1 cellular context compared by ENCODE assay signal in the genomic region with DNA sequence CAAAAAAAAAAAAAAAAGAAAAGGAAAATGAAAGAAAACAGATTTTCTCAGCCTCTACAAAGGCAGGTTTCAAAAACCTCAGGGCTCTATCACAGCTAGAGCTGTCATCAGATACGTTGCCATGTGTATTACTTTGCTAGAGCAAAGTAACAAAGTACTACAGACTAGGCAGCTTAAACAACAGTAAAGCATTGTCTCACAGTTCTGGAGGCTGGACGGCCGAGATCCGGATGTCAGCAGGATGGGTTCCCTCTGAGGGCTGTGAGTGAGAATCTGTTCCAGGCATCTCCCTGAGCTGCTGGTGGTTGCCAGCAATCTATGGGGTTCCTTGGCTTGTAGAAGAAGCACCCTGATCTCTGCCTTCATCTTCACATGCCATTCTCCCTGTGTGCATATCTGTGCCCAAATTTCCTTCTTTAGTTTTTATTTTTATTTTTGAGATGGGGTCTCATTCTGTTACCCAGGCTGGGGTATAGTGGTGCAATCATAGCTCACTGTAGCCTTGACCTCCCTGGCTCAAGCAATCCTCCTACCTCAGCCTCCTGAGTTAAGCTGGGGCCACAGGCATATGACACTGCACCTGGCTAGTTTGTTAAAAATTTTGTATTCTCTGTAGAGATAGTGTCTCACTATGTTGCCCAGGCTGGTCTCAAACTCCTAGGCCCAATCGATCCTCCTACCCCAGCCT.
TF ChIP-seq lines count a peak whose summit lies in the region.

No MANE protein-coding gene starts in this region.

TF ChIP-seq in HepG2, 621 proteins besides CTCF, POLR2A, EP300 and RAD21 (continued from another document and continues in another):
- TF ChIP-seq, protein P1, sequence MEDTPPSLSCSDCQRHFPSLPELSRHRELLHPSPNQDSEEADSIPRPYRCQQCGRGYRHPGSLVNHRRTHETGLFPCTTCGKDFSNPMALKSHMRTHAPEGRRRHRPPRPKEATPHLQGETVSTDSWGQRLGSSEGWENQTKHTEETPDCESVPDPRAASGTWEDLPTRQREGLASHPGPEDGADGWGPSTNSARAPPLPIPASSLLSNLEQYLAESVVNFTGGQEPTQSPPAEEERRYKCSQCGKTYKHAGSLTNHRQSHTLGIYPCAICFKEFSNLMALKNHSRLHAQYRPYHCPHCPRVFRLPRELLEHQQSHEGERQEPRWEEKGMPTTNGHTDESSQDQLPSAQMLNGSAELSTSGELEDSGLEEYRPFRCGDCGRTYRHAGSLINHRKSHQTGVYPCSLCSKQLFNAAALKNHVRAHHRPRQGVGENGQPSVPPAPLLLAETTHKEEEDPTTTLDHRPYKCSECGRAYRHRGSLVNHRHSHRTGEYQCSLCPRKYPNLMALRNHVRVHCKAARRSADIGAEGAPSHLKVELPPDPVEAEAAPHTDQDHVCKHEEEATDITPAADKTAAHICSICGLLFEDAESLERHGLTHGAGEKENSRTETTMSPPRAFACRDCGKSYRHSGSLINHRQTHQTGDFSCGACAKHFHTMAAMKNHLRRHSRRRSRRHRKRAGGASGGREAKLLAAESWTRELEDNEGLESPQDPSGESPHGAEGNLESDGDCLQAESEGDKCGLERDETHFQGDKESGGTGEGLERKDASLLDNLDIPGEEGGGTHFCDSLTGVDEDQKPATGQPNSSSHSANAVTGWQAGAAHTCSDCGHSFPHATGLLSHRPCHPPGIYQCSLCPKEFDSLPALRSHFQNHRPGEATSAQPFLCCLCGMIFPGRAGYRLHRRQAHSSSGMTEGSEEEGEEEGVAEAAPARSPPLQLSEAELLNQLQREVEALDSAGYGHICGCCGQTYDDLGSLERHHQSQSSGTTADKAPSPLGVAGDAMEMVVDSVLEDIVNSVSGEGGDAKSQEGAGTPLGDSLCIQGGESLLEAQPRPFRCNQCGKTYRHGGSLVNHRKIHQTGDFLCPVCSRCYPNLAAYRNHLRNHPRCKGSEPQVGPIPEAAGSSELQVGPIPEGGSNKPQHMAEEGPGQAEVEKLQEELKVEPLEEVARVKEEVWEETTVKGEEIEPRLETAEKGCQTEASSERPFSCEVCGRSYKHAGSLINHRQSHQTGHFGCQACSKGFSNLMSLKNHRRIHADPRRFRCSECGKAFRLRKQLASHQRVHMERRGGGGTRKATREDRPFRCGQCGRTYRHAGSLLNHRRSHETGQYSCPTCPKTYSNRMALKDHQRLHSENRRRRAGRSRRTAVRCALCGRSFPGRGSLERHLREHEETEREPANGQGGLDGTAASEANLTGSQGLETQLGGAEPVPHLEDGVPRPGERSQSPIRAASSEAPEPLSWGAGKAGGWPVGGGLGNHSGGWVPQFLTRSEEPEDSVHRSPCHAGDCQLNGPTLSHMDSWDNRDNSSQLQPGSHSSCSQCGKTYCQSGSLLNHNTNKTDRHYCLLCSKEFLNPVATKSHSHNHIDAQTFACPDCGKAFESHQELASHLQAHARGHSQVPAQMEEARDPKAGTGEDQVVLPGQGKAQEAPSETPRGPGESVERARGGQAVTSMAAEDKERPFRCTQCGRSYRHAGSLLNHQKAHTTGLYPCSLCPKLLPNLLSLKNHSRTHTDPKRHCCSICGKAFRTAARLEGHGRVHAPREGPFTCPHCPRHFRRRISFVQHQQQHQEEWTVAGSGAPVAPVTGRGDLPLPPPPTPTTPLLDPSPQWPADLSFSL (CRISPR knock-in tag; IDR thresholded peaks at IDR 0.05): peak; percentile 59; the same call in 1 of the 2 replicates
- TF ChIP-seq ZMYM3 (CRISPR knock-in tag; IDR thresholded peaks at IDR 0.05): peak; percentile 74
- no peak for TF ChIP-seq ZNF607 (CRISPR knock-in tag; IDR thresholded peaks at IDR 0.05; ENCODE audit: borderline replicate concordance)
- peak; percentile 74 for TF ChIP-seq HDAC2 (CRISPR knock-in tag; IDR thresholded peaks at IDR 0.05)
- TF ChIP-seq, protein P2, sequence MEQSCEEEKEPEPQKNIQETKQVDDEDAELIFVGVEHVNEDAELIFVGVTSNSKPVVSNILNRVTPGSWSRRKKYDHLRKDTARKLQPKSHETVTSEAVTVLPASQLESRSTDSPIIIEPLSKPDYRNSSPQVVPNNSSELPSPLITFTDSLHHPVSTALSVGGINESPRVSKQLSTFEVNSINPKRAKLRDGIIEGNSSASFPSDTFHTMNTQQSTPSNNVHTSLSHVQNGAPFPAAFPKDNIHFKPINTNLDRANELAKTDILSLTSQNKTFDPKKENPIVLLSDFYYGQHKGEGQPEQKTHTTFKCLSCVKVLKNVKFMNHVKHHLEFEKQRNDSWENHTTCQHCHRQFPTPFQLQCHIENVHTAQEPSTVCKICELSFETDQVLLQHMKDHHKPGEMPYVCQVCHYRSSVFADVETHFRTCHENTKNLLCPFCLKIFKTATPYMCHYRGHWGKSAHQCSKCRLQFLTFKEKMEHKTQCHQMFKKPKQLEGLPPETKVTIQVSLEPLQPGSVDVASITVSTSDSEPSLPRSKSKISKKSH (CRISPR knock-in tag; IDR thresholded peaks at IDR 0.05; ENCODE audit: borderline replicate concordance): no peak
- TF ChIP-seq, protein P3, sequence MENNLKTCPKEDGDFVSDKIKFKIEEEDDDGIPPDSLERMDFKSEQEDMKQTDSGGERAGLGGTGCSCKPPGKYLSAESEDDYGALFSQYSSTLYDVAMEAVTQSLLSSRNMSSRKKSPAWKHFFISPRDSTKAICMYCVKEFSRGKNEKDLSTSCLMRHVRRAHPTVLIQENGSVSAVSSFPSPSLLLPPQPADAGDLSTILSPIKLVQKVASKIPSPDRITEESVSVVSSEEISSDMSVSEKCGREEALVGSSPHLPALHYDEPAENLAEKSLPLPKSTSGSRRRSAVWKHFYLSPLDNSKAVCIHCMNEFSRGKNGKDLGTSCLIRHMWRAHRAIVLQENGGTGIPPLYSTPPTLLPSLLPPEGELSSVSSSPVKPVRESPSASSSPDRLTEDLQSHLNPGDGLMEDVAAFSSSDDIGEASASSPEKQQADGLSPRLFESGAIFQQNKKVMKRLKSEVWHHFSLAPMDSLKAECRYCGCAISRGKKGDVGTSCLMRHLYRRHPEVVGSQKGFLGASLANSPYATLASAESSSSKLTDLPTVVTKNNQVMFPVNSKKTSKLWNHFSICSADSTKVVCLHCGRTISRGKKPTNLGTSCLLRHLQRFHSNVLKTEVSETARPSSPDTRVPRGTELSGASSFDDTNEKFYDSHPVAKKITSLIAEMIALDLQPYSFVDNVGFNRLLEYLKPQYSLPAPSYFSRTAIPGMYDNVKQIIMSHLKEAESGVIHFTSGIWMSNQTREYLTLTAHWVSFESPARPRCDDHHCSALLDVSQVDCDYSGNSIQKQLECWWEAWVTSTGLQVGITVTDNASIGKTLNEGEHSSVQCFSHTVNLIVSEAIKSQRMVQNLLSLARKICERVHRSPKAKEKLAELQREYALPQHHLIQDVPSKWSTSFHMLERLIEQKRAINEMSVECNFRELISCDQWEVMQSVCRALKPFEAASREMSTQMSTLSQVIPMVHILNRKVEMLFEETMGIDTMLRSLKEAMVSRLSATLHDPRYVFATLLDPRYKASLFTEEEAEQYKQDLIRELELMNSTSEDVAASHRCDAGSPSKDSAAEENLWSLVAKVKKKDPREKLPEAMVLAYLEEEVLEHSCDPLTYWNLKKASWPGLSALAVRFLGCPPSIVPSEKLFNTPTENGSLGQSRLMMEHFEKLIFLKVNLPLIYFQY (CRISPR knock-in tag; IDR thresholded peaks at IDR 0.05; ENCODE audit: borderline replicate concordance): peak; percentile 63; the same call in 1 of the 2 replicates
- TF ChIP-seq CEBPB (IDR thresholded peaks at IDR 0.05; ENCODE audit: borderline replicate concordance, low read depth, low read length): no peak
- TF ChIP-seq DPF2 (CRISPR knock-in tag; IDR thresholded peaks at IDR 0.05; ENCODE audit: borderline replicate concordance, low read depth): no peak
- TF ChIP-seq, protein P4, sequence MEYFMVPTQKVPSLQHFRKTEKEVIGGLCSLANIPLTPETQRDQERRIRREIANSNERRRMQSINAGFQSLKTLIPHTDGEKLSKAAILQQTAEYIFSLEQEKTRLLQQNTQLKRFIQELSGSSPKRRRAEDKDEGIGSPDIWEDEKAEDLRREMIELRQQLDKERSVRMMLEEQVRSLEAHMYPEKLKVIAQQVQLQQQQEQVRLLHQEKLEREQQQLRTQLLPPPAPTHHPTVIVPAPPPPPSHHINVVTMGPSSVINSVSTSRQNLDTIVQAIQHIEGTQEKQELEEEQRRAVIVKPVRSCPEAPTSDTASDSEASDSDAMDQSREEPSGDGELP (IDR thresholded peaks at IDR 0.05; ENCODE audit: borderline replicate concordance, low read depth): peak; percentile 40; the same call in 1 of the 2 replicates
- TF ChIP-seq ARNT2 (CRISPR knock-in tag; IDR thresholded peaks at IDR 0.05; ENCODE audit: low read depth): 0 out of 2 replicates have a peak, but pooled peaks have one; percentile 28
- peak; percentile 70 for TF ChIP-seq ELF3 (CRISPR knock-in tag; IDR thresholded peaks at IDR 0.05)
- TF ChIP-seq ZNF777 (CRISPR knock-in tag; IDR thresholded peaks at IDR 0.05): peak; percentile 70
- TF ChIP-seq ZSCAN31 (CRISPR knock-in tag; IDR thresholded peaks at IDR 0.05; ENCODE audit: low read depth): no peak
- TF ChIP-seq, protein P5, sequence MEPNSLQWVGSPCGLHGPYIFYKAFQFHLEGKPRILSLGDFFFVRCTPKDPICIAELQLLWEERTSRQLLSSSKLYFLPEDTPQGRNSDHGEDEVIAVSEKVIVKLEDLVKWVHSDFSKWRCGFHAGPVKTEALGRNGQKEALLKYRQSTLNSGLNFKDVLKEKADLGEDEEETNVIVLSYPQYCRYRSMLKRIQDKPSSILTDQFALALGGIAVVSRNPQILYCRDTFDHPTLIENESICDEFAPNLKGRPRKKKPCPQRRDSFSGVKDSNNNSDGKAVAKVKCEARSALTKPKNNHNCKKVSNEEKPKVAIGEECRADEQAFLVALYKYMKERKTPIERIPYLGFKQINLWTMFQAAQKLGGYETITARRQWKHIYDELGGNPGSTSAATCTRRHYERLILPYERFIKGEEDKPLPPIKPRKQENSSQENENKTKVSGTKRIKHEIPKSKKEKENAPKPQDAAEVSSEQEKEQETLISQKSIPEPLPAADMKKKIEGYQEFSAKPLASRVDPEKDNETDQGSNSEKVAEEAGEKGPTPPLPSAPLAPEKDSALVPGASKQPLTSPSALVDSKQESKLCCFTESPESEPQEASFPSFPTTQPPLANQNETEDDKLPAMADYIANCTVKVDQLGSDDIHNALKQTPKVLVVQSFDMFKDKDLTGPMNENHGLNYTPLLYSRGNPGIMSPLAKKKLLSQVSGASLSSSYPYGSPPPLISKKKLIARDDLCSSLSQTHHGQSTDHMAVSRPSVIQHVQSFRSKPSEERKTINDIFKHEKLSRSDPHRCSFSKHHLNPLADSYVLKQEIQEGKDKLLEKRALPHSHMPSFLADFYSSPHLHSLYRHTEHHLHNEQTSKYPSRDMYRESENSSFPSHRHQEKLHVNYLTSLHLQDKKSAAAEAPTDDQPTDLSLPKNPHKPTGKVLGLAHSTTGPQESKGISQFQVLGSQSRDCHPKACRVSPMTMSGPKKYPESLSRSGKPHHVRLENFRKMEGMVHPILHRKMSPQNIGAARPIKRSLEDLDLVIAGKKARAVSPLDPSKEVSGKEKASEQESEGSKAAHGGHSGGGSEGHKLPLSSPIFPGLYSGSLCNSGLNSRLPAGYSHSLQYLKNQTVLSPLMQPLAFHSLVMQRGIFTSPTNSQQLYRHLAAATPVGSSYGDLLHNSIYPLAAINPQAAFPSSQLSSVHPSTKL (CRISPR knock-in tag; IDR thresholded peaks at IDR 0.05): peak; percentile 35; the same call in 1 of the 2 replicates
- TF ChIP-seq, protein P6, sequence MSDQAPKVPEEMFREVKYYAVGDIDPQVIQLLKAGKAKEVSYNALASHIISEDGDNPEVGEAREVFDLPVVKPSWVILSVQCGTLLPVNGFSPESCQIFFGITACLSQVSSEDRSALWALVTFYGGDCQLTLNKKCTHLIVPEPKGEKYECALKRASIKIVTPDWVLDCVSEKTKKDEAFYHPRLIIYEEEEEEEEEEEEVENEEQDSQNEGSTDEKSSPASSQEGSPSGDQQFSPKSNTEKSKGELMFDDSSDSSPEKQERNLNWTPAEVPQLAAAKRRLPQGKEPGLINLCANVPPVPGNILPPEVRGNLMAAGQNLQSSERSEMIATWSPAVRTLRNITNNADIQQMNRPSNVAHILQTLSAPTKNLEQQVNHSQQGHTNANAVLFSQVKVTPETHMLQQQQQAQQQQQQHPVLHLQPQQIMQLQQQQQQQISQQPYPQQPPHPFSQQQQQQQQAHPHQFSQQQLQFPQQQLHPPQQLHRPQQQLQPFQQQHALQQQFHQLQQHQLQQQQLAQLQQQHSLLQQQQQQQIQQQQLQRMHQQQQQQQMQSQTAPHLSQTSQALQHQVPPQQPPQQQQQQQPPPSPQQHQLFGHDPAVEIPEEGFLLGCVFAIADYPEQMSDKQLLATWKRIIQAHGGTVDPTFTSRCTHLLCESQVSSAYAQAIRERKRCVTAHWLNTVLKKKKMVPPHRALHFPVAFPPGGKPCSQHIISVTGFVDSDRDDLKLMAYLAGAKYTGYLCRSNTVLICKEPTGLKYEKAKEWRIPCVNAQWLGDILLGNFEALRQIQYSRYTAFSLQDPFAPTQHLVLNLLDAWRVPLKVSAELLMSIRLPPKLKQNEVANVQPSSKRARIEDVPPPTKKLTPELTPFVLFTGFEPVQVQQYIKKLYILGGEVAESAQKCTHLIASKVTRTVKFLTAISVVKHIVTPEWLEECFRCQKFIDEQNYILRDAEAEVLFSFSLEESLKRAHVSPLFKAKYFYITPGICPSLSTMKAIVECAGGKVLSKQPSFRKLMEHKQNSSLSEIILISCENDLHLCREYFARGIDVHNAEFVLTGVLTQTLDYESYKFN (CRISPR knock-in tag; conservative IDR thresholded peaks at IDR 0.05): peak; percentile 53
- no peak for TF ChIP-seq SP4 (CRISPR knock-in tag; IDR thresholded peaks at IDR 0.05)
- TF ChIP-seq NFIC (IDR thresholded peaks at IDR 0.05; ENCODE audit: low read length): 0 out of 2 replicates have a peak, but pooled peaks have one; percentile 26
- no peak for TF ChIP-seq NR2C2 (CRISPR knock-in tag; IDR thresholded peaks at IDR 0.05; ENCODE audit: borderline replicate concordance)
- TF ChIP-seq, protein P7, sequence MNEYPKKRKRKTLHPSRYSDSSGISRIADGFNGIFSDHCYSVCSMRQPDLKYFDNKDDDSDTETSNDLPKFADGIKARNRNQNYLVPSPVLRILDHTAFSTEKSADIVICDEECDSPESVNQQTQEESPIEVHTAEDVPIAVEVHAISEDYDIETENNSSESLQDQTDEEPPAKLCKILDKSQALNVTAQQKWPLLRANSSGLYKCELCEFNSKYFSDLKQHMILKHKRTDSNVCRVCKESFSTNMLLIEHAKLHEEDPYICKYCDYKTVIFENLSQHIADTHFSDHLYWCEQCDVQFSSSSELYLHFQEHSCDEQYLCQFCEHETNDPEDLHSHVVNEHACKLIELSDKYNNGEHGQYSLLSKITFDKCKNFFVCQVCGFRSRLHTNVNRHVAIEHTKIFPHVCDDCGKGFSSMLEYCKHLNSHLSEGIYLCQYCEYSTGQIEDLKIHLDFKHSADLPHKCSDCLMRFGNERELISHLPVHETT (CRISPR knock-in tag; conservative IDR thresholded peaks at IDR 0.05): no peak
- no peak for TF ChIP-seq YEATS2 (CRISPR knock-in tag; IDR thresholded peaks at IDR 0.05; ENCODE audit: borderline replicate concordance)
- TF ChIP-seq, protein P8, sequence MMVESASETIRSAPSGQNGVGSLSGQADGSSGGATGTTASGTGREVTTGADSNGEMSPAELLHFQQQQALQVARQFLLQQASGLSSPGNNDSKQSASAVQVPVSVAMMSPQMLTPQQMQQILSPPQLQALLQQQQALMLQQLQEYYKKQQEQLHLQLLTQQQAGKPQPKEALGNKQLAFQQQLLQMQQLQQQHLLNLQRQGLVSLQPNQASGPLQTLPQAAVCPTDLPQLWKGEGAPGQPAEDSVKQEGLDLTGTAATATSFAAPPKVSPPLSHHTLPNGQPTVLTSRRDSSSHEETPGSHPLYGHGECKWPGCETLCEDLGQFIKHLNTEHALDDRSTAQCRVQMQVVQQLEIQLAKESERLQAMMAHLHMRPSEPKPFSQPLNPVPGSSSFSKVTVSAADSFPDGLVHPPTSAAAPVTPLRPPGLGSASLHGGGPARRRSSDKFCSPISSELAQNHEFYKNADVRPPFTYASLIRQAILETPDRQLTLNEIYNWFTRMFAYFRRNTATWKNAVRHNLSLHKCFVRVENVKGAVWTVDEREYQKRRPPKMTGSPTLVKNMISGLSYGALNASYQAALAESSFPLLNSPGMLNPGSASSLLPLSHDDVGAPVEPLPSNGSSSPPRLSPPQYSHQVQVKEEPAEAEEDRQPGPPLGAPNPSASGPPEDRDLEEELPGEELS (CRISPR knock-in tag; IDR thresholded peaks at IDR 0.05): peak; percentile 68
- no peak for TF ChIP-seq U2AF1 (optimal IDR thresholded peaks at IDR 0.05; ENCODE audit: low read depth, low read length)
- 0 out of 2 replicates have a peak, but pooled peaks have one; percentile 48 for TF ChIP-seq ZSCAN29 (CRISPR knock-in tag; conservative IDR thresholded peaks at IDR 0.05)
